Comparison of ENCODE assay signal across 13 cellular contexts in genomic region chr2:119319593-119319992, GRCh38.
"Had no signal": no experiment of that assay in that cellular context is flagged by ENCODE, and none has a peak within 500 bp of the region (broad histone marks: within the 10 kb centered on the region; RNA-seq: fewer than 3 reads in every experiment).

No MANE protein-coding gene starts in this region.

- ATAC-seq: foreskin keratinocyte; naive thymus-derived CD4-positive, alpha-beta T cell; stimulated activated memory B cell treated with anti-CD40 and anti-IgM and Interleukin-4, amounts not matched to agents 10 μg/mL and 1 μg/mL and 100 μg/mL, for 72 hours had no signal

- DNase-seq: activated CD4-positive, alpha-beta T cell treated with anti-CD3 and anti-CD28 coated beads for 1 hour; dorsolateral prefrontal cortex; endodermal cell; foreskin keratinocyte; glutamatergic neuron; mesenchymal stem cell; naive thymus-derived CD4-positive, alpha-beta T cell; sigmoid colon; spleen; stimulated activated CD4-positive, alpha-beta T cell treated with anti-CD3 and anti-CD28 coated beads, Interleukin-4, amount 100 ng/mL, for 4 hours; testis; WERI-Rb-1 had no signal
